25 cellular contexts compared by ENCODE assay signal in genomic region chr4:71867598-71867997, GRCh38.
DNase-seq lines count a peak whose midpoint lies in the region; ATAC-seq and TF ChIP-seq lines count a peak whose summit lies in the region.
"Had no signal": no experiment of that assay in that cellular context is flagged by ENCODE, and none has a peak within 500 bp of the region (broad histone marks: within the 10 kb centered on the region; RNA-seq: fewer than 3 reads in every experiment).

No MANE protein-coding gene starts in this region.

- CTCF ChIA-PET in mammary epithelial cell (lab: Charles Lee; ENCODE audit: low non-redundant PET) = no interaction called here

- no peak overlapping the region for H3K27ac Mint-ChIP-seq in T-helper 17 cell
- H3K27ac Mint-ChIP-seq: B cell; CD8-positive, alpha-beta T cell had no signal

- H3F3A ChIP-seq in MM.1S (ENCODE audit: insufficient read depth, low read length) = no peaks in the 10 kb centered on the region

- BruUV-seq in mammary epithelial cell (replicated peaks; lab: Mats Ljungman, UMichigan) = no TSS peak

- H3K4me2 ChIP-seq in MM.1S (ENCODE audit: low read depth, low read length) (no peak overlapping the region), mammary epithelial cell (ENCODE audit: insufficient read depth, low read depth, low read length) (no peak overlapping the region)
- H3K4me2 ChIP-seq: A549 had no signal

- no peak overlapping the region for H3K4me3 Mint-ChIP-seq in T-helper 17 cell
- H3K4me3 Mint-ChIP-seq: B cell; CD8-positive, alpha-beta T cell had no signal

- no peaks in the 10 kb centered on the region for H3K9me3 ChIP-seq in MM.1S (replicated peaks; ENCODE audit: insufficient read depth, low read length)
- peaks cover 2% of the 10 kb centered on the region for H3K9me3 ChIP-seq in mammary epithelial cell (replicated peaks; ENCODE audit: insufficient read depth, low read length)
- H3K9me3 ChIP-seq in T-helper 17 cell (ENCODE audit: control insufficient read depth, low read length, poor library complexity, severe bottlenecking) = no peaks in the 10 kb centered on the region
- H3K9me3 ChIP-seq: A549, Caco-2 had no signal

- DNase-seq in MM.1S (peak; percentile 17), mammary epithelial cell (peak; percentile 17), fibroblast of the aortic adventitia (ENCODE audit: low read depth) (peak; percentile 2), renal cortical epithelial cell (ENCODE audit: low read depth) (peak; percentile 4), middle frontal gyrus (ENCODE audit: extremely low spot score, low spot score) (no peak), T-helper 17 cell (no peak), NCI-H526 (lab: John Stamatoyannopoulos, UW) (no peak)
- DNase-seq: Caco-2; CD8-positive, alpha-beta T cell; DMS79 treated with DMSO at 0.1 percent for 48 hours; GF-D8; GOT3; HCEC 1CT; NCI-H1092 treated with DMSO at 0.1 percent for 48 hours; NCI-H1436 treated with DMSO at 0.1 percent for 48 hours; NCI-H187 treated with DMSO at 0.1 percent for 48 hours; NCI-H446 treated with DMSO at 0.1 percent for 48 hours; NCI-H69; SHP77 had no signal

- in situ Hi-C loops in mammary epithelial cell (cut with MboI; ENCODE audit: low sequenced_read_pairs in 2 of 2) = no loop called here

- dilution Hi-C loops in mammary epithelial cell (cut with HindIII; ENCODE audit: low sequenced_read_pairs) = no loop called here

- no peaks in the 10 kb centered on the region for H3K9me2 ChIP-seq in MM.1S (replicated peaks; ENCODE audit: insufficient read depth, low read length)

- intact Hi-C loops in mammary epithelial cell (cut with micrococcal nuclease) = no loop called here

- H3K36me3 ChIP-seq in MM.1S (replicated peaks; ENCODE audit: insufficient read depth, low read length) (no peaks in the 10 kb centered on the region), mammary epithelial cell (ENCODE audit: insufficient read depth, low read length) (no peaks in the 10 kb centered on the region)

- H3K4me1 ChIP-seq in MM.1S (ENCODE audit: low read length) (no peaks in the 10 kb centered on the region), mammary epithelial cell (ENCODE audit: insufficient read depth, low read length) (no peaks in the 10 kb centered on the region)
- H3K4me1 ChIP-seq: A549, Caco-2 had no signal

- 31% methylated on average over 1 of the region's 1 CpG for WGBS in mammary epithelial cell (ENCODE audit: low coverage, missing lambda C conversion rate)

- H3K27me3 ChIP-seq in MM.1S (replicated peaks; ENCODE audit: insufficient read depth, low read length) (no peaks in the 10 kb centered on the region), mammary epithelial cell (ENCODE audit: insufficient read depth, low read length) (no peaks in the 10 kb centered on the region)

- H4K20me1 ChIP-seq in MM.1S (ENCODE audit: insufficient read depth, low read length) = no peaks in the 10 kb centered on the region
- H4K20me1 ChIP-seq in mammary epithelial cell (ENCODE audit: insufficient read depth, low read length) = no peaks in the 10 kb centered on the region

- no peak overlapping the region for H3K9ac ChIP-seq in MM.1S (ENCODE audit: low read length)
- H3K9ac ChIP-seq in mammary epithelial cell (ENCODE audit: insufficient read depth, low read length) = no peak overlapping the region

- no peaks in the 10 kb centered on the region for H3K27me3 Mint-ChIP-seq in T-helper 17 cell
- H3K27me3 Mint-ChIP-seq: B cell had no signal

- H3K4me3 ChIP-seq in MM.1S (ENCODE audit: low read length) (no peak overlapping the region), mammary epithelial cell (replicated peaks in 1 of 3; ENCODE audit: insufficient read depth in 1 of 3, low read depth in 2 of 3, low read length in 3 of 3) (no peak overlapping the region), fibroblast of the aortic adventitia (ENCODE audit: low read depth, low read length) (no peak overlapping the region)
- H3K4me3 ChIP-seq: A549 had no signal

- no peaks in the 10 kb centered on the region for H3K36me3 Mint-ChIP-seq in T-helper 17 cell (ENCODE audit: low read depth)
- H3K36me3 Mint-ChIP-seq: CD8-positive, alpha-beta T cell had no signal

- TF ChIP-seq CTCF in MM.1S (IDR thresholded peaks at IDR 0.05; ENCODE audit: low read length) = no peak
- TF ChIP-seq CTCF in mammary epithelial cell (conservative IDR thresholded peaks at IDR 0.05 in 1 of 2, IDR thresholded peaks at IDR 0.05 in 1 of 2; ENCODE audit: extremely low read depth in 1 of 2, insufficient read depth in 1 of 2, low read depth in 1 of 2, low read length in 2 of 2) = no peak
- TF ChIP-seq CTCF in fibroblast of the aortic adventitia (IDR thresholded peaks at IDR 0.05; ENCODE audit: insufficient read depth, low read length) = no peak

- H3K79me2 ChIP-seq in MM.1S (ENCODE audit: low read length) (no peaks in the 10 kb centered on the region), mammary epithelial cell (ENCODE audit: insufficient read depth, low read length) (no peaks in the 10 kb centered on the region)

- no peak overlapping the region for H3K27ac ChIP-seq in MM.1S (ENCODE audit: low read length)
- no peak overlapping the region for H3K27ac ChIP-seq in mammary epithelial cell (ENCODE audit: insufficient read depth, low read depth, low read length)
- H3K27ac ChIP-seq: A549, C4-2B, HL-60, RWPE1 had no signal

- H2AFZ ChIP-seq in MM.1S (ENCODE audit: low read length) (no peak overlapping the region), mammary epithelial cell (ENCODE audit: low read depth, low read length) (no peak overlapping the region)

- no peaks in the 10 kb centered on the region for H3K4me1 Mint-ChIP-seq in T-helper 17 cell
- H3K4me1 Mint-ChIP-seq: B cell had no signal

- no peak for ATAC-seq in T-helper 17 cell
- ATAC-seq: A549; CD8-positive, alpha-beta T cell; Panc1 had no signal

Comparison
In these comparisons a context has a peak if more than half of its experiments do, and no peak if none do; other contexts are left out.
1. DNase-seq: peak in MM.1S (single experiment), mammary epithelial cell (single experiment), fibroblast of the aortic adventitia (single experiment) and renal cortical epithelial cell (single experiment); none in middle frontal gyrus (single experiment), T-helper 17 cell (0 of 3) and NCI-H526 (0 of 2).